ENCODE assay signal across 8 cellular contexts in genomic region chr22:30694638-30695350, GRCh38. TPM values are rescaled to one million over a fixed set of nuclear protein-coding genes. Genes with fewer than 3 reads are reported as not detected.
DNase-seq lines count a peak whose midpoint lies in the region; ATAC-seq and TF ChIP-seq lines count a peak whose summit lies in the region.

Gene OSBP2, plus strand, starts transcription at chr22:30694874. Its CDS starts 36 bp downstream, at chr22:30694910.

- WGBS in mesenchymal stem cell = 2% methylated on average over 58 of the region's 88 CpGs

- no peak within 1 kb of the TSS for H2BK15ac ChIP-seq in mesenchymal stem cell (ENCODE audit: low read depth, poor library complexity, severe bottlenecking)

- no peaks in the 10 kb centered on the region for H3K9me3 ChIP-seq in Caco-2
- H3K9me3 ChIP-seq in effector memory CD4-positive, alpha-beta T cell (ENCODE audit: control insufficient read depth, low read length) = no peaks in the 10 kb centered on the region
- H3K9me3 ChIP-seq in mesenchymal stem cell (ENCODE audit: control insufficient read depth, low read length) = no peaks in the 10 kb centered on the region

- H4K91ac ChIP-seq in mesenchymal stem cell (ENCODE audit: low read length) = no peak within 1 kb of the TSS

- H3K4me1 Mint-ChIP-seq in Caco-2 (ENCODE audit: low read depth, unreplicated experiment) (no peaks in the 10 kb centered on the region), IgD-negative memory B cell (peaks cover 4 to 5% (median 5%) of the 10 kb centered on the region in 3 donors)
- H3K4me1 Mint-ChIP-seq in activated CD4-positive, alpha-beta memory T cell treated with anti-CD3 and anti-CD28 coated beads, Interleukin-2, amount 10 ng/mL, durations not matched to agents 7 days and 5 days = peaks cover 23% of the 10 kb centered on the region

- H3K27me3 Mint-ChIP-seq in Caco-2 (ENCODE audit: insufficient read depth, unreplicated experiment) (no peaks in the 10 kb centered on the region), IgD-negative memory B cell (peaks cover 1% of the 10 kb centered on the region)
- no peaks in the 10 kb centered on the region for H3K27me3 Mint-ChIP-seq in activated CD4-positive, alpha-beta memory T cell treated with anti-CD3 and anti-CD28 coated beads, Interleukin-2, amount 10 ng/mL, durations not matched to agents 7 days and 5 days

- H3K36me3 ChIP-seq in Caco-2 (ENCODE audit: control insufficient read depth, insufficient read depth, low read length) (no peaks in the 10 kb centered on the region), mesenchymal stem cell (ENCODE audit: control insufficient read depth in 1 of 2, insufficient read depth in 2 of 2, low read depth in 1 of 2, low read length in 2 of 2) (no peaks in the 10 kb centered on the region)
- H3K36me3 ChIP-seq in effector memory CD4-positive, alpha-beta T cell (ENCODE audit: control insufficient read depth, insufficient read depth, low read length) = no peaks in the 10 kb centered on the region

- DNase-seq in Caco-2 = peak in 1 of 2 experiments; percentile 62
- peak; percentile 46 for DNase-seq in activated CD4-positive, alpha-beta memory T cell treated with anti-CD3 and anti-CD28 coated beads, Interleukin-2, amount 10 ng/mL, durations not matched to agents 7 days and 5 days
- DNase-seq in effector memory CD4-positive, alpha-beta T cell = no peak
- no peak for DNase-seq in mesenchymal stem cell
- DNase-seq in stimulated activated naive CD8-positive, alpha-beta T cell treated with anti-CD3 and anti-CD28 coated beads, Interleukin-15, Interleukin-2, amounts not matched to agents 100 U/mL and 50 U/mL, for 24 hours = peak; percentile 43
- no peak for DNase-seq in inferior parietal cortex (ENCODE audit: extremely low spot score)

- peak; percentile 50 for ATAC-seq in stimulated activated naive CD8-positive, alpha-beta T cell treated with anti-CD3 and anti-CD28 coated beads, Interleukin-15, Interleukin-2, amounts not matched to agents 100 U/mL and 50 U/mL, for 24 hours
- no peak for ATAC-seq in HG03565 (IDR thresholded peaks at IDR 0.05; ENCODE audit: unreplicated experiment)

- H2AFZ ChIP-seq in mesenchymal stem cell (ENCODE audit: low read depth, low read length) = peak within 1 kb of the TSS; percentile 67

- no peak within 1 kb of the TSS for H3K4ac ChIP-seq in mesenchymal stem cell (ENCODE audit: low read depth in 1 of 2, low read length in 2 of 2)

- peak within 1 kb of the TSS in 1 of 2 experiments; percentile 59 for H2BK12ac ChIP-seq in mesenchymal stem cell (ENCODE audit: low read length in 2 of 2)

- H3K27ac ChIP-seq in effector memory CD4-positive, alpha-beta T cell (ENCODE audit: insufficient read depth, low read length, poor library complexity, severe bottlenecking) = no peak within 1 kb of the TSS
- H3K27ac ChIP-seq in mesenchymal stem cell (ENCODE audit: low read length, poor library complexity, severe bottlenecking) = no peak within 1 kb of the TSS

- no TSS peak for BruUV-seq in Caco-2 (replicated peaks; lab: Mats Ljungman, UMichigan)

- H4K8ac ChIP-seq in mesenchymal stem cell (ENCODE audit: low read length) = peak within 1 kb of the TSS; percentile 73

- H3K4me2 ChIP-seq in mesenchymal stem cell (ENCODE audit: low read length, poor library complexity, severe bottlenecking) = peak within 1 kb of the TSS; percentile 99

- no peaks in the 10 kb centered on the region for H3K79me1 ChIP-seq in mesenchymal stem cell (replicated peaks; ENCODE audit: low read length, poor library complexity, severe bottlenecking)

- peak within 1 kb of the TSS; percentile 38 for H2BK120ac ChIP-seq in mesenchymal stem cell (ENCODE audit: low read depth, low read length)

- no peak within 1 kb of the TSS for H3K14ac ChIP-seq in mesenchymal stem cell (ENCODE audit: low read length in 2 of 2)

- peak within 1 kb of the TSS; percentile 81 for H3K9ac ChIP-seq in mesenchymal stem cell (ENCODE audit: low read length)

- peak within 1 kb of the TSS in 1 of 2 experiments; percentile 91 for H3K23ac ChIP-seq in mesenchymal stem cell (ENCODE audit: low read length in 2 of 2)

- H3K27ac Mint-ChIP-seq in Caco-2 (ENCODE audit: unreplicated experiment) (no peak within 1 kb of the TSS), IgD-negative memory B cell (peak within 1 kb of the TSS; percentile 31 to 89 (median 40))
- peak within 1 kb of the TSS; percentile 53 for H3K27ac Mint-ChIP-seq in activated CD4-positive, alpha-beta memory T cell treated with anti-CD3 and anti-CD28 coated beads, Interleukin-2, amount 10 ng/mL, durations not matched to agents 7 days and 5 days

- H3K4me3 ChIP-seq in Caco-2 (ENCODE audit: low read depth, low read length) (peak within 1 kb of the TSS; percentile 84), mesenchymal stem cell (ENCODE audit: insufficient read depth in 1 of 2, low read depth in 1 of 2, low read length in 2 of 2) (peak within 1 kb of the TSS; percentile 69 to 82)
- peak within 1 kb of the TSS; percentile 75 for H3K4me3 ChIP-seq in effector memory CD4-positive, alpha-beta T cell (ENCODE audit: insufficient read depth, low read depth, low read length, poor library complexity, severe bottlenecking)

- no peaks in the 10 kb centered on the region for H3K27me3 ChIP-seq in Caco-2 (replicated peaks; ENCODE audit: control insufficient read depth, insufficient read depth, low read length)
- H3K27me3 ChIP-seq in effector memory CD4-positive, alpha-beta T cell (replicated peaks; ENCODE audit: control insufficient read depth, insufficient read depth, low read length, poor library complexity, severe bottlenecking) = no peaks in the 10 kb centered on the region
- H3K27me3 ChIP-seq in mesenchymal stem cell (ENCODE audit: control insufficient read depth in 1 of 2, insufficient read depth in 1 of 2, low read length in 2 of 2) = peaks cover 0 to 15% of the 10 kb centered on the region in 2 experiments

- POLR2A ChIA-PET in Caco-2 (lab: Charles Lee) = interaction anchor here (0.6 kb wide), 1 partner anchor 12 kb away, joined by 3 read pairs; no protein-coding TSS in a partner anchor
- POLR2A ChIA-PET in activated CD4-positive, alpha-beta memory T cell treated with anti-CD3 and anti-CD28 coated beads, Interleukin-2, amount 10 ng/mL, durations not matched to agents 7 days and 5 days (lab: Charles Lee) = interaction anchor here (0.6 to 2.4 kb wide), 8 partner anchors 11 to 60 kb away, joined by 3 to 11 read pairs (median 4); no protein-coding TSS in a partner anchor

- TF ChIP-seq CTCF in Caco-2 (IDR thresholded peaks at IDR 0.05; ENCODE audit: insufficient read depth in 1 of 2, low read depth in 1 of 2, low read length in 1 of 2, severe bottlenecking in 1 of 2, unreplicated experiment in 1 of 2) = peak in 1 of 2 experiments; percentile 5

- H3K9me3 Mint-ChIP-seq in Caco-2 (ENCODE audit: unreplicated experiment) (no peaks in the 10 kb centered on the region), IgD-negative memory B cell (no peaks in the 10 kb centered on the region)
- H3K9me3 Mint-ChIP-seq in activated CD4-positive, alpha-beta memory T cell treated with anti-CD3 and anti-CD28 coated beads, Interleukin-2, amount 10 ng/mL, durations not matched to agents 7 days and 5 days = no peaks in the 10 kb centered on the region

- peak within 1 kb of the TSS in 1 of 2 experiments; percentile 46 for H3K18ac ChIP-seq in mesenchymal stem cell (ENCODE audit: low read depth in 1 of 2, low read length in 2 of 2)

- no peaks in the 10 kb centered on the region for H3K36me3 Mint-ChIP-seq in Caco-2 (ENCODE audit: insufficient read depth, unreplicated experiment)
- no peaks in the 10 kb centered on the region for H3K36me3 Mint-ChIP-seq in IgD-negative memory B cell
- no peaks in the 10 kb centered on the region for H3K36me3 Mint-ChIP-seq in activated CD4-positive, alpha-beta memory T cell treated with anti-CD3 and anti-CD28 coated beads, Interleukin-2, amount 10 ng/mL, durations not matched to agents 7 days and 5 days (ENCODE audit: low read depth)

- 0 out of 2 replicates have a peak, but pooled peaks cover 4% of the 10 kb centered on the region for H3K4me1 ChIP-seq in Caco-2
- peaks cover 7% of the 10 kb centered on the region for H3K4me1 ChIP-seq in effector memory CD4-positive, alpha-beta T cell (ENCODE audit: control insufficient read depth, insufficient read depth, low read length, poor library complexity, severe bottlenecking)
- peaks cover 11% of the 10 kb centered on the region for H3K4me1 ChIP-seq in mesenchymal stem cell (ENCODE audit: control insufficient read depth, insufficient read depth, low read depth, low read length)

- intact Hi-C loops in Caco-2 (cut with micrococcal nuclease; ENCODE audit: unreplicated experiment) = no loop called here

- no peak within 1 kb of the TSS for H2BK5ac ChIP-seq in mesenchymal stem cell (ENCODE audit: low read depth, low read length, poor library complexity, severe bottlenecking)

- no peak within 1 kb of the TSS for H2AK5ac ChIP-seq in mesenchymal stem cell (ENCODE audit: low read length, severe bottlenecking)

- CTCF ChIA-PET in Caco-2 (lab: Charles Lee) = interaction anchor here (1.2 kb wide), 2 partner anchors 60 kb away, joined by 3 to 4 read pairs; no protein-coding TSS in a partner anchor
- CTCF ChIA-PET in activated CD4-positive, alpha-beta memory T cell treated with anti-CD3 and anti-CD28 coated beads, Interleukin-2, amount 10 ng/mL, durations not matched to agents 7 days and 5 days (lab: Charles Lee) = interaction anchor here (1.4 to 1.7 kb wide), 4 partner anchors 60 kb away, joined by 3 to 11 read pairs (median 5); no protein-coding TSS in a partner anchor

- peak within 1 kb of the TSS; percentile 79 for H3K4me3 Mint-ChIP-seq in Caco-2 (ENCODE audit: unreplicated experiment)
- H3K4me3 Mint-ChIP-seq in IgD-negative memory B cell = peak within 1 kb of the TSS; percentile 88 to 98 (median 91)
- H3K4me3 Mint-ChIP-seq in activated CD4-positive, alpha-beta memory T cell treated with anti-CD3 and anti-CD28 coated beads, Interleukin-2, amount 10 ng/mL, durations not matched to agents 7 days and 5 days = peak within 1 kb of the TSS; percentile 87

RNA-seq across cellular contexts. Expression of gene OSBP2, which starts in this region (rescaled TPM):
- total RNA-seq in Caco-2 (2022) = 4.2 and 6.2 TPM in 2 replicates
- 0.93 TPM for polyA plus RNA-seq in IgD-negative memory B cell
- 1 to 10 TPM; 4.8 to 5.0 TPM for total RNA-seq in activated CD4-positive, alpha-beta memory T cell treated with anti-CD3 and anti-CD28 coated beads, Interleukin-2, amount 10 ng/mL, durations not matched to agents 7 days and 5 days
- 0.21 TPM for polyA plus RNA-seq in mesenchymal stem cell (2013, experiment 1 of 2)
- 0.21 TPM for polyA plus RNA-seq in mesenchymal stem cell (2013, experiment 2 of 2)

Comparison
In these comparisons a context has a peak if more than half of its experiments do, and no peak if none do; other contexts are left out.
1. DNase-seq: peak in activated CD4-positive, alpha-beta memory T cell treated with anti-CD3 and anti-CD28 coated beads, Interleukin-2, amount 10 ng/mL, durations not matched to agents 7 days and 5 days (single experiment) and stimulated activated naive CD8-positive, alpha-beta T cell treated with anti-CD3 and anti-CD28 coated beads, Interleukin-15, Interleukin-2, amounts not matched to agents 100 U/mL and 50 U/mL, for 24 hours (single experiment); none in effector memory CD4-positive, alpha-beta T cell (0 of 3), mesenchymal stem cell (single experiment) and inferior parietal cortex (single experiment).
2. Peak in every context shown above with its lines, with median percentiles within 50 percentile points of each other: H3K4me3 ChIP-seq and H3K4me3 Mint-ChIP-seq.